In the genomic region with DNA sequence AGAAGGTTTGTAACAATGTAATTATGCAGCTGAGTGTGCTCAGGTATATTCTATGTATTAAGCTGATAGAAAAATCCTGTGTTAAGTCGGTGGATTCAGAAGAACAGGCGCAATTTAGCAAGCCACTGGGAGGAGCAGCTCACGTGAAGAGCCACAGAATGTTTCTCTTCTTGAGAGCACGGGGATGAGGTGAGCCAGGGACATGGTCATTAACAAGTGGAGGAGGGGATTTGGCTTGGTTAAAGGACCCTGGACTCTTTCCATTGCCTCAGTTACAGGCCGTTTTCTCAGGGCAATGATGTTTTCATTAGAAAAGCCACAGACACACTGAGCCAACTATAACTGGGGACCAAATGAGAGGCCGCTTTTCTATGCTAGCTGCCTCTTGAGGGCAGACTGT, we compare ENCODE assay signal across 33 cellular contexts.
"Had no signal": no experiment of that assay in that cellular context is flagged by ENCODE, and none has a peak within 500 bp of the region (broad histone marks: within the 10 kb centered on the region; RNA-seq: fewer than 3 reads in every experiment).

No MANE protein-coding gene starts in this region.

- H3K9me3 Mint-ChIP-seq: activated CD4-positive, alpha-beta T cell treated with anti-CD3 and anti-CD28 coated beads, Interleukin-2, amount 10 ng/mL, durations not matched to agents 24 days and 14 days; activated CD8-positive, alpha-beta T cell treated with anti-CD3 and anti-CD28 coated beads for 36 hours; activated naive CD8-positive, alpha-beta T cell treated with anti-CD3 and anti-CD28 coated beads for 36 hours; activated T-cell treated with anti-CD3 and anti-CD28 coated beads, Interleukin-2, amount 50 U/mL, for 72 hours; activated T-helper 17 cell treated with anti-CD3 and anti-CD28 coated beads, Interleukin-2, amount 50 U/mL, for 72 hours; brain had no signal

- ATAC-seq: activated CD8-positive, alpha-beta T cell treated with anti-CD3 and anti-CD28 coated beads for 36 hours; activated T-cell treated with anti-CD3 and anti-CD28 coated beads, Interleukin-2, amount 50 U/mL, for 72 hours; activated T-helper 17 cell treated with anti-CD3 and anti-CD28 coated beads, Interleukin-2, amount 50 U/mL, for 72 hours had no signal

- H3K4me3 Mint-ChIP-seq: activated CD4-positive, alpha-beta T cell treated with anti-CD3 and anti-CD28 coated beads, Interleukin-2, amount 10 ng/mL, durations not matched to agents 24 days and 14 days; activated CD8-positive, alpha-beta T cell treated with anti-CD3 and anti-CD28 coated beads for 36 hours; activated naive CD8-positive, alpha-beta T cell treated with anti-CD3 and anti-CD28 coated beads for 36 hours; activated T-cell treated with anti-CD3 and anti-CD28 coated beads, Interleukin-2, amount 50 U/mL, for 72 hours; activated T-helper 17 cell treated with anti-CD3 and anti-CD28 coated beads, Interleukin-2, amount 50 U/mL, for 72 hours; brain had no signal

- H3K9ac ChIP-seq: KMS-11 had no signal

- H3K4me3 ChIP-seq: PC-9 had no signal

- DNase-seq: activated CD4-positive, alpha-beta T cell treated with anti-CD3 and anti-CD28 coated beads, Interleukin-2, amount 10 ng/mL, durations not matched to agents 24 days and 14 days; activated CD4-positive, alpha-beta T cell treated with anti-CD3 and anti-CD28 coated beads, Interleukin-2, amount 50 U/mL, for 4 hours; activated CD8-positive, alpha-beta T cell treated with anti-CD3 and anti-CD28 coated beads for 36 hours; activated effector memory CD4-positive, alpha-beta T cell treated with anti-CD3 and anti-CD28 coated beads, Interleukin-2, amount 50 U/mL, for 16 hours; activated naive CD4-positive, alpha-beta T cell; activated naive CD4-positive, alpha-beta T cell treated with anti-CD3 and anti-CD28 coated beads, Interleukin-2, amount 50 U/mL, for 16 hours; activated naive CD8-positive, alpha-beta T cell treated with anti-CD3 and anti-CD28 coated beads for 36 hours; activated T-cell treated with anti-CD3 and anti-CD28 coated beads, Interleukin-2, amount 50 U/mL, for 1 hour; activated T-cell treated with anti-CD3 and anti-CD28 coated beads, Interleukin-2, amount 50 U/mL, for 72 hours; amniotic stem cell; aorta; caudate nucleus; cerebellar nuclear complex; MM.1S; MV-4-11; NCI-H1092; NCI-H1436 treated with DMSO at 0.1 percent for 48 hours; NCI-H1694 treated with DMSO at 0.1 percent for 48 hours; NCI-H2029; NCI-H446; NCI-H526; NCI-H748 treated with DMSO at 0.1 percent for 48 hours; NK-92 treated with Interleukin-12 subunit alpha and Interleukin-12 subunit beta, amount 100 ng/mL, for 24 hours; PC-9; Right ventricle myocardium superior; SW 1271; T-helper 1 cell; T-helper 2 cell; T-helper 9 cell had no signal

- H3K4me1 Mint-ChIP-seq: activated CD4-positive, alpha-beta T cell treated with anti-CD3 and anti-CD28 coated beads, Interleukin-2, amount 10 ng/mL, durations not matched to agents 24 days and 14 days had no signal

- H3K27ac ChIP-seq: KMS-11, PC-9, VCaP had no signal

- H3K27ac Mint-ChIP-seq: activated CD4-positive, alpha-beta T cell treated with anti-CD3 and anti-CD28 coated beads, Interleukin-2, amount 10 ng/mL, durations not matched to agents 24 days and 14 days; activated CD8-positive, alpha-beta T cell treated with anti-CD3 and anti-CD28 coated beads for 36 hours; activated naive CD8-positive, alpha-beta T cell treated with anti-CD3 and anti-CD28 coated beads for 36 hours; activated T-cell treated with anti-CD3 and anti-CD28 coated beads, Interleukin-2, amount 50 U/mL, for 72 hours; activated T-helper 17 cell treated with anti-CD3 and anti-CD28 coated beads, Interleukin-2, amount 50 U/mL, for 72 hours had no signal

- H3K4me2 ChIP-seq: KMS-11, PC-9 had no signal

- H3K27me3 Mint-ChIP-seq: activated CD4-positive, alpha-beta T cell treated with anti-CD3 and anti-CD28 coated beads, Interleukin-2, amount 10 ng/mL, durations not matched to agents 24 days and 14 days; activated CD8-positive, alpha-beta T cell treated with anti-CD3 and anti-CD28 coated beads for 36 hours; activated naive CD8-positive, alpha-beta T cell treated with anti-CD3 and anti-CD28 coated beads for 36 hours; activated T-helper 17 cell treated with anti-CD3 and anti-CD28 coated beads, Interleukin-2, amount 50 U/mL, for 72 hours had no signal

- H2AFZ ChIP-seq: PC-9 had no signal
